ENCODE assay signal across 1 cellular context in the genomic region with DNA sequence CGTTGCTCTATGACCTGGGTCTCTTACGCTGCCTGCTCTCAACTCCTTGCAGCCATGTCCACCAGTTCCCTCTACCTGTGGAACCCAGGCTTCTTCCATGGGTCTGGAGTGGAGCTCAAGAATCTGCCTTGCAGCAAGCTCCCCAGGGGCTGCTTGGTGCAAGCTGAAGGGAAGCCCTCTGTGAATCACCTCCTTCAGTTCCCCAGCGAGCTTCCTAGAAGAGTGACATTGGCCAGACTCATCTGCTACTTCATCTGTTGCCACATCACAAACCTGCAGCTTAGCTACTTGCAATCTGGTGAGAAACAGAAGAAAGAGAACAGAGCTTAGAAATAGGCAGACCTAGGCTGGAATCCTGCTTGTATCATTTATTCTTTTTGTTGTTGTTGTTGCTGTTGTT.
TF ChIP-seq lines count a peak whose summit lies in the region.

No MANE protein-coding gene starts in this region.

TF ChIP-seq in GM12878, 131 proteins besides CTCF, POLR2A, EP300 and RAD21 (continued from another document):
- TF ChIP-seq, protein P1, sequence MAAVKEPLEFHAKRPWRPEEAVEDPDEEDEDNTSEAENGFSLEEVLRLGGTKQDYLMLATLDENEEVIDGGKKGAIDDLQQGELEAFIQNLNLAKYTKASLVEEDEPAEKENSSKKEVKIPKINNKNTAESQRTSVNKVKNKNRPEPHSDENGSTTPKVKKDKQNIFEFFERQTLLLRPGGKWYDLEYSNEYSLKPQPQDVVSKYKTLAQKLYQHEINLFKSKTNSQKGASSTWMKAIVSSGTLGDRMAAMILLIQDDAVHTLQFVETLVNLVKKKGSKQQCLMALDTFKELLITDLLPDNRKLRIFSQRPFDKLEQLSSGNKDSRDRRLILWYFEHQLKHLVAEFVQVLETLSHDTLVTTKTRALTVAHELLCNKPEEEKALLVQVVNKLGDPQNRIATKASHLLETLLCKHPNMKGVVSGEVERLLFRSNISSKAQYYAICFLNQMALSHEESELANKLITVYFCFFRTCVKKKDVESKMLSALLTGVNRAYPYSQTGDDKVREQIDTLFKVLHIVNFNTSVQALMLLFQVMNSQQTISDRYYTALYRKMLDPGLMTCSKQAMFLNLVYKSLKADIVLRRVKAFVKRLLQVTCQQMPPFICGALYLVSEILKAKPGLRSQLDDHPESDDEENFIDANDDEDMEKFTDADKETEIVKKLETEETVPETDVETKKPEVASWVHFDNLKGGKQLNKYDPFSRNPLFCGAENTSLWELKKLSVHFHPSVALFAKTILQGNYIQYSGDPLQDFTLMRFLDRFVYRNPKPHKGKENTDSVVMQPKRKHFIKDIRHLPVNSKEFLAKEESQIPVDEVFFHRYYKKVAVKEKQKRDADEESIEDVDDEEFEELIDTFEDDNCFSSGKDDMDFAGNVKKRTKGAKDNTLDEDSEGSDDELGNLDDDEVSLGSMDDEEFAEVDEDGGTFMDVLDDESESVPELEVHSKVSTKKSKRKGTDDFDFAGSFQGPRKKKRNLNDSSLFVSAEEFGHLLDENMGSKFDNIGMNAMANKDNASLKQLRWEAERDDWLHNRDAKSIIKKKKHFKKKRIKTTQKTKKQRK (IDR thresholded peaks at IDR 0.05; ENCODE audit: low read depth, low read length), result no peak
- no peak for TF ChIP-seq IKZF1 (conservative IDR thresholded peaks at IDR 0.05)
- 0 out of 2 replicates have a peak, but pooled peaks have one; percentile 14 for TF ChIP-seq CREB1 (IDR thresholded peaks at IDR 0.05; ENCODE audit: low read depth)
